In genomic region chr18:27964811-27965210, GRCh38 we compare ENCODE assay signal across 1 cellular context.
TF ChIP-seq lines count a peak whose summit lies in the region.

No MANE protein-coding gene starts in this region.

TF ChIP-seq in WTC11, 78 proteins besides CTCF, POLR2A, EP300 and RAD21 (continued from another document):
- TF ChIP-seq ATF6 (CRISPR knock-in tag; IDR thresholded peaks at IDR 0.05) (no peak), ZNF121 (CRISPR knock-in tag; IDR thresholded peaks at IDR 0.05) (no peak), GRHL2 (CRISPR knock-in tag; IDR thresholded peaks at IDR 0.05; ENCODE audit: insufficient replicate concordance, severe bottlenecking) (no peak), ATF3 (CRISPR knock-in tag; conservative IDR thresholded peaks at IDR 0.05) (no peak), KAT7 (CRISPR knock-in tag; IDR thresholded peaks at IDR 0.05; ENCODE audit: borderline replicate concordance) (no peak), ZNF219 (CRISPR knock-in tag; IDR thresholded peaks at IDR 0.05; ENCODE audit: borderline replicate concordance) (no peak), STAT6 (CRISPR knock-in tag; conservative IDR thresholded peaks at IDR 0.05; ENCODE audit: low read depth) (no peak)
